ENCODE assay signal across 9 cellular contexts in the genomic region with DNA sequence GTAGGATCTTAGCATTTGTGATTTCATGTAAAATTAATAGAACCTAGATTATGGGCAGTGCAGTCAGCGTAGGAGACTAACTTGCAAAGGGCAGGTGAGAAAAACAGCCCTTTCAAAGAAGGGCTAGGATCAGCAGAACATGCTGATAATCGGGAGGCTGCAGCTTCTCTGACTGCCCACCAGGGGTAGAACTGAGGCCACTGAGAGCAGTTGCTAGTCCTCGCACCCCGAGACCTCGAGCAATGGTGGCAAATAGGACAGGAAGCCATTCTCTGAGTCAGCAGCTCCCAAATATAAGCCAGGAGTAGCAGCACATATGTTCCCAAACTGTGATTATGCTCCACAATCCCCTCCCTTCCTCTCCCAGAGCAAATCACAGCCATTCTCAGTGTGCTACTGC.
DNase-seq lines count a peak whose midpoint lies in the region; ATAC-seq and TF ChIP-seq lines count a peak whose summit lies in the region.
"Had no signal": no experiment of that assay in that cellular context is flagged by ENCODE, and none has a peak within 500 bp of the region (broad histone marks: within the 10 kb centered on the region; RNA-seq: fewer than 3 reads in every experiment).

No MANE protein-coding gene starts in this region.

- ATAC-seq in left colon (no peak), GM19035 (IDR thresholded peaks at IDR 0.05; ENCODE audit: unreplicated experiment) (no peak)

- DNase-seq in NCI-H524 (lab: John Stamatoyannopoulos, UW) (peak; percentile 29 to 61), NCI-H524 treated with DMSO at 0.1 percent for 48 hours (lab: John Stamatoyannopoulos, UW) (no peak), NCI-H146 (lab: John Stamatoyannopoulos, UW) (peak; percentile 65), endothelial cell (ENCODE audit: low spot score) (peak; percentile 38), pons (ENCODE audit: low spot score) (no peak), left colon (no peak)
- DNase-seq: naive B cell had no signal

- no peak overlapping the region for H3K4me3 ChIP-seq in skeletal muscle satellite cell (ENCODE audit: low read length)

- no peaks in the 10 kb centered on the region for H3K27me3 Mint-ChIP-seq in endothelial cell (ENCODE audit: unreplicated experiment)

- no peaks in the 10 kb centered on the region for H3K4me1 ChIP-seq in skeletal muscle satellite cell (ENCODE audit: control insufficient read depth, insufficient read depth, low read length)

- H3K9me3 ChIP-seq in skeletal muscle satellite cell (replicated peaks; ENCODE audit: low read length) = no peaks in the 10 kb centered on the region

- peak; percentile 38 for TF ChIP-seq CTCF in endothelial cell (IDR thresholded peaks at IDR 0.05; ENCODE audit: unreplicated experiment)

- H3K36me3 Mint-ChIP-seq in endothelial cell (ENCODE audit: low read depth, unreplicated experiment) = no peaks in the 10 kb centered on the region

- H3K4me3 Mint-ChIP-seq in endothelial cell (ENCODE audit: unreplicated experiment) = no peak overlapping the region

- peak overlapping the region; percentile 34 for H3K4me2 ChIP-seq in skeletal muscle satellite cell (ENCODE audit: low read length)

- H3K4me1 Mint-ChIP-seq in endothelial cell (ENCODE audit: unreplicated experiment) = no peaks in the 10 kb centered on the region
- H3K4me1 Mint-ChIP-seq: naive B cell had no signal

- no peaks in the 10 kb centered on the region for H3K9me3 Mint-ChIP-seq in endothelial cell (ENCODE audit: unreplicated experiment)

- intact Hi-C loops in left colon (cut with DNase I, micrococcal nuclease) = no loop called here

- no peaks in the 10 kb centered on the region for H3K27me3 ChIP-seq in skeletal muscle satellite cell (ENCODE audit: control insufficient read depth, insufficient read depth, low read length)

- H3K9ac ChIP-seq in skeletal muscle satellite cell (ENCODE audit: low read depth, low read length) = no peak overlapping the region

- H3K27ac Mint-ChIP-seq in endothelial cell (ENCODE audit: unreplicated experiment) = no peak overlapping the region
- H3K27ac Mint-ChIP-seq: naive B cell had no signal

- H3K36me3 ChIP-seq in skeletal muscle satellite cell (ENCODE audit: insufficient read depth, low read length) = no peaks in the 10 kb centered on the region

Comparison
In these comparisons a context has a peak if more than half of its experiments do, and no peak if none do; other contexts are left out.
1. DNase-seq: peak in NCI-H524 (2 of 2), NCI-H146 (single experiment) and endothelial cell (single experiment); none in NCI-H524 treated with DMSO at 0.1 percent for 48 hours (single experiment), pons (single experiment) and left colon (0 of 2).